Comparison of ENCODE assay signal across 8 cellular contexts in genomic region chr3:4982773-4983738, GRCh38. TPM values are rescaled to one million over a fixed set of nuclear protein-coding genes. Genes with fewer than 3 reads are reported as not detected.
DNase-seq lines count a peak whose midpoint lies in the region; ATAC-seq and TF ChIP-seq lines count a peak whose summit lies in the region.

No MANE protein-coding gene starts in this region.

- peak overlapping the region; percentile 80 to 100 (median 100) for H3K27ac ChIP-seq in heart right ventricle
- H3K27ac ChIP-seq in lung (ENCODE audit: low read depth in 1 of 2, low read length in 1 of 2), result peak overlapping the region; percentile 87 to 89
- H3K27ac ChIP-seq in upper lobe of right lung, result peak overlapping the region; percentile 100

- ATAC-seq in heart right ventricle, result no peak
- no peak for ATAC-seq in left cardiac atrium
- no peak for ATAC-seq in lung (ENCODE audit: insufficient read depth, low FRiP score)
- no peak for ATAC-seq in upper lobe of right lung
- ATAC-seq in HG03139 (IDR thresholded peaks at IDR 0.05; ENCODE audit: unreplicated experiment), result no peak

- no peaks in the 10 kb centered on the region for H3K27me3 ChIP-seq in heart right ventricle
- H3K27me3 ChIP-seq in lung (ENCODE audit: control insufficient read depth, insufficient read depth), result no peaks in the 10 kb centered on the region
- no peaks in the 10 kb centered on the region for H3K27me3 ChIP-seq in upper lobe of right lung

- intact Hi-C loops in heart right ventricle (cut with DNase I) (loop anchor here in 4 of 10 donors (5.0 kb wide), 5 partner anchors 34 to 271 kb away; no protein-coding TSS in a partner anchor), left cardiac atrium (cut with DNase I) (loop anchor here (5.0 to 10.0 kb wide), 3 partner anchors 39 to 258 kb away; no protein-coding TSS in a partner anchor), upper lobe of right lung (cut with DNase I) (loop anchor here (10.0 kb wide), 1 partner anchor 268 kb away; no protein-coding TSS in a partner anchor)

- H3K9me3 ChIP-seq in heart right ventricle (no peaks in the 10 kb centered on the region), lung (ENCODE audit: control insufficient read depth in 2 of 2, insufficient read depth in 1 of 2, low read length in 1 of 2) (no peaks in the 10 kb centered on the region), upper lobe of right lung (no peaks in the 10 kb centered on the region)

- TF ChIP-seq CTCF in heart right ventricle (IDR thresholded peaks at IDR 0.05) (no peak), astrocyte of the spinal cord (IDR thresholded peaks at IDR 0.05; ENCODE audit: low read depth, low read length) (no peak), lung (IDR thresholded peaks at IDR 0.05; ENCODE audit: control extremely low read depth, extremely low read depth) (no peak), upper lobe of right lung (IDR thresholded peaks at IDR 0.05) (no peak)

- peaks cover 12 to 67% (median 55%) of the 10 kb centered on the region in 9 donors for H3K4me1 ChIP-seq in heart right ventricle
- peaks cover 4 to 12% of the 10 kb centered on the region in 2 donors for H3K4me1 ChIP-seq in lung (ENCODE audit: control insufficient read depth in 2 of 2, insufficient read depth in 2 of 2, low read length in 2 of 2)
- H3K4me1 ChIP-seq in upper lobe of right lung, result peaks cover 58% of the 10 kb centered on the region

- in situ Hi-C loops in astrocyte of the spinal cord (cut with HindIII; ENCODE audit: low sequenced_read_pairs), result loop anchor here (25.0 kb wide), 1 partner anchor 271 kb away; no protein-coding TSS in a partner anchor

- whole genome bisulfite sequencing in heart right ventricle, 2 donors, result 58 to 60% methylated on average over 40 of the region's 40 CpGs
- WGBS in lung, 2 donors, result 83 to 95% methylated on average over 40 of the region's 40 CpGs

- H3K36me3 ChIP-seq in heart right ventricle, result peaks cover 0 to 55% (median 23%) of the 10 kb centered on the region in 9 donors
- H3K36me3 ChIP-seq in lung (ENCODE audit: control insufficient read depth in 2 of 2, insufficient read depth in 2 of 2, low read length in 2 of 2), result peaks cover 0 to 12% of the 10 kb centered on the region in 2 donors
- peaks cover 37% of the 10 kb centered on the region for H3K36me3 ChIP-seq in upper lobe of right lung

- H3K4me3 ChIP-seq in heart right ventricle (peak overlapping the region in 9 of 10 donors; percentile 37 to 98 (median 89)), astrocyte of the spinal cord (ENCODE audit: low read depth, low read length) (peak overlapping the region; percentile 83), lung (peak overlapping the region; percentile 15), upper lobe of right lung (peak overlapping the region; percentile 98)

- DNase-seq in heart right ventricle (peak in 1 of 2 donors; percentile 21), left cardiac atrium (no peak), astrocyte of the spinal cord (ENCODE audit: low read depth, low spot score) (peak; percentile 50), lung (ENCODE audit: low spot score) (no peak), upper lobe of right lung (no peak), epidermal melanocyte (ENCODE audit: insufficient read length, low spot score) (no peak), DMS79 treated with DMSO at 0.1 percent for 48 hours (lab: John Stamatoyannopoulos, UW) (no peak)

RNA-seq across cellular contexts. Expression of gene BHLHE40, which starts 3.8 kb away (rescaled TPM):
- total RNA-seq in heart right ventricle (100 to 1,000 TPM in 1 of 10 donors, 10 to 100 TPM in 9; 14.2 to 209 (median 54.9) TPM), left cardiac atrium (10 to 100 TPM; 31.1 to 85.6 TPM), lung (100 to 1,000 TPM in 1 of 2 donors, 10 to 100 TPM in 1; 84.4 to 204 TPM), upper lobe of right lung (97.1 TPM)
- polyA plus RNA-seq in heart right ventricle (10 to 100 TPM; 10.0 to 10.7 TPM), lung (10 to 100 TPM; 28.5 to 92.5 TPM)

Comparison
In these comparisons a context has a peak if more than half of its experiments do, and no peak if none do; other contexts are left out.
1. H3K4me3 ChIP-seq: peak in every context shown above with its lines; median percentile 98 in upper lobe of right lung; 89 in heart right ventricle; 83 in astrocyte of the spinal cord; 15 in lung.